ENCODE assay signal across 1 cellular context in the genomic region with DNA sequence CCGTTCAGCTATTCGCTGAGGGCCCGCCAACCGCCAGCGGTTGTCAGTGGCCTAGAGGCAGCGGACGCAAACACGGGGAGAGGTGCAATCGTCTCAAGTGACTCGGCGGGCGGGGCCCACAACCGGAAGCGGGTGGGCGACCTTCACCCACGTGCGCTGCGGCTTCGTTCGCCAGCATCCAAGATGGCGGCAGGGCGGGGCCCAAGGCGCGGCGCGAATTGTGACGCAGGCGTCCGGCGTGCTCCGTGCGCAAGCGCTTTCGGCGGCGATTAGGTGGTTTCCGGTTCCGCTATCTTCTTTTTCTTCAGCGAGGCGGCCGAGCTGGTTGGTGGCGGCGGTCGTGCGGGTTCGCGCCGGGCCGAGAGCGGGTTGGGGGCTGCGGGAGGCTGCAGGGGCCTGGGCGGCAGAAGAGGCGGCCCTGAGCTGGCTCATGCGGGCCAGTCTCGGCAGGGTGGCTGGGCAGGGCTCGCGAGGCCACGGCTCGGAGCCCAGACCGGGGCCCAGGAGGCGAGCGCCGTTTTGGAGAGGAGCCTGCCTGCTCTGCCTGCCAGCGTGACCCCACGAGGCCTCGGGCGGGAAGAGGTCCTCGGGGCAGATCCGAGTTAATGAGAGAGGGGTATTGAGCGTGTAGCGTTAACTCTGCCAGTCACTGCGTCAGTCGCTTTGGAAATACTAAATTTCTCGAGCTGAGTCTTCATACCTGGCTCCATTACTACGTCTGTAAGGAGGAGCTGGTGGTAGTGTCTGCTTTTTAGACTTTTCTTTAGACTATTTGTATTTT.
TF ChIP-seq lines count a peak whose summit lies in the region.

UBA52 (plus strand) TSS at position 294 of the 781 bp plus-strand sequence. CDS start 1,444 bp downstream, outside the sequence.

TF ChIP-seq in K562, 482 proteins besides CTCF, POLR2A, EP300 and RAD21 (continued from another document):
- TF ChIP-seq GABPB1 (CRISPR knock-in tag; IDR thresholded peaks at IDR 0.05) (peak; percentile 98), PHF20 (IDR thresholded peaks at IDR 0.05; ENCODE audit: partially characterized antibody) (peak; percentile 62), MYNN (IDR thresholded peaks at IDR 0.05) (peak; percentile 60; the same call in 1 of the 2 replicates), MYNN (CRISPR knock-in tag; IDR thresholded peaks at IDR 0.05) (no peak), FOXP1 (CRISPR knock-in tag; IDR thresholded peaks at IDR 0.05) (peak; percentile 96)
